1 cellular context compared by ENCODE assay signal in the genomic region with DNA sequence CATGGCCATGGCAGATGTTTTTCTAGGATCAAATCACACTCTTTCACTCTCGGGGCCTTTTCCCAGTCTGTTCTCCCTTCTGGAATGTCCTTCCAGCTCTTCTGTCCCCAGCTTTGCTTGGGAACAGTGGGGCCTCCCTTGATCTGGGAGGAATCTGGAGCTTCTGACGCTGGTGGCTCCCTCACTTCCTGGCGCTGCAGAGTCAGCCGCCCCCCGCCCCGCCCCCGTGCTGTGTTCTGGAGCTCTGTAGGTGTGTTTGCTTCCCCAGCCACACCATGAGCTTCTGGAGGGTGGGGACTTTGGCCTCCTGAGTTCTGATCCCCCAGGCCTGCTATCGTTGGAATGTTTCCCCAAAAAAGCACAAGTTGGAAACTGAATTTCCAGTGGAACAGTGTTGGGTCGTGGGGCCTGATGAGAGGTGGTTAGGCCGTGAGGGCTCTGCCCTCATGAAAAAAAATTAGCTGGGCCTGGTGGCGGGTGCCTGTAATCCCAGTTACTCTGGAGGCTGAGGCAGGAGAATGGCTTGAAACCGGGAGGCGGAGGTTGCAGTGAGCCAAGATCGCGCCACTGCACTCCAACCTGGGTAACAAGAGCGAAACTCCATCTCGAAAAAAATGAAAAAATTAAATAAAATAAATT.
TF ChIP-seq lines count a peak whose summit lies in the region.

No MANE protein-coding gene starts in this region.

TF ChIP-seq in K562, 482 proteins besides CTCF, POLR2A, EP300 and RAD21:
- no peak for TF ChIP-seq ZNF407 (IDR thresholded peaks at IDR 0.05; ENCODE audit: low read depth)
- TF ChIP-seq, protein P1, sequence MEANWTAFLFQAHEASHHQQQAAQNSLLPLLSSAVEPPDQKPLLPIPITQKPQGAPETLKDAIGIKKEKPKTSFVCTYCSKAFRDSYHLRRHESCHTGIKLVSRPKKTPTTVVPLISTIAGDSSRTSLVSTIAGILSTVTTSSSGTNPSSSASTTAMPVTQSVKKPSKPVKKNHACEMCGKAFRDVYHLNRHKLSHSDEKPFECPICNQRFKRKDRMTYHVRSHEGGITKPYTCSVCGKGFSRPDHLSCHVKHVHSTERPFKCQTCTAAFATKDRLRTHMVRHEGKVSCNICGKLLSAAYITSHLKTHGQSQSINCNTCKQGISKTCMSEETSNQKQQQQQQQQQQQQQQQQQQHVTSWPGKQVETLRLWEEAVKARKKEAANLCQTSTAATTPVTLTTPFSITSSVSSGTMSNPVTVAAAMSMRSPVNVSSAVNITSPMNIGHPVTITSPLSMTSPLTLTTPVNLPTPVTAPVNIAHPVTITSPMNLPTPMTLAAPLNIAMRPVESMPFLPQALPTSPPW (CRISPR knock-in tag; IDR thresholded peaks at IDR 0.05) = peak; percentile 32; the same call in 1 of the 2 replicates
- TF ChIP-seq CREM (IDR thresholded peaks at IDR 0.05; ENCODE audit: low read depth) = 0 out of 2 replicates have a peak, but pooled peaks have one; percentile 23
- peak; percentile 67 for TF ChIP-seq EGR1 (conservative IDR thresholded peaks at IDR 0.05)
- peak; percentile 31; the same call in 1 of the 2 replicates for TF ChIP-seq GABPA (tag; conservative IDR thresholded peaks at IDR 0.05; ENCODE audit: low read depth)
- TF ChIP-seq ZBTB11 (CRISPR knock-in tag; IDR thresholded peaks at IDR 0.05) = peak in 1 of 3 experiments; percentile 32; a peak in 1 of 6 replicates
- TF ChIP-seq ZNF212 (CRISPR knock-in tag; IDR thresholded peaks at IDR 0.05) = no peak
- no peak for TF ChIP-seq DIDO1 (tag; IDR thresholded peaks at IDR 0.05; ENCODE audit: low read depth)
